8 cellular contexts compared by ENCODE assay signal in the genomic region with DNA sequence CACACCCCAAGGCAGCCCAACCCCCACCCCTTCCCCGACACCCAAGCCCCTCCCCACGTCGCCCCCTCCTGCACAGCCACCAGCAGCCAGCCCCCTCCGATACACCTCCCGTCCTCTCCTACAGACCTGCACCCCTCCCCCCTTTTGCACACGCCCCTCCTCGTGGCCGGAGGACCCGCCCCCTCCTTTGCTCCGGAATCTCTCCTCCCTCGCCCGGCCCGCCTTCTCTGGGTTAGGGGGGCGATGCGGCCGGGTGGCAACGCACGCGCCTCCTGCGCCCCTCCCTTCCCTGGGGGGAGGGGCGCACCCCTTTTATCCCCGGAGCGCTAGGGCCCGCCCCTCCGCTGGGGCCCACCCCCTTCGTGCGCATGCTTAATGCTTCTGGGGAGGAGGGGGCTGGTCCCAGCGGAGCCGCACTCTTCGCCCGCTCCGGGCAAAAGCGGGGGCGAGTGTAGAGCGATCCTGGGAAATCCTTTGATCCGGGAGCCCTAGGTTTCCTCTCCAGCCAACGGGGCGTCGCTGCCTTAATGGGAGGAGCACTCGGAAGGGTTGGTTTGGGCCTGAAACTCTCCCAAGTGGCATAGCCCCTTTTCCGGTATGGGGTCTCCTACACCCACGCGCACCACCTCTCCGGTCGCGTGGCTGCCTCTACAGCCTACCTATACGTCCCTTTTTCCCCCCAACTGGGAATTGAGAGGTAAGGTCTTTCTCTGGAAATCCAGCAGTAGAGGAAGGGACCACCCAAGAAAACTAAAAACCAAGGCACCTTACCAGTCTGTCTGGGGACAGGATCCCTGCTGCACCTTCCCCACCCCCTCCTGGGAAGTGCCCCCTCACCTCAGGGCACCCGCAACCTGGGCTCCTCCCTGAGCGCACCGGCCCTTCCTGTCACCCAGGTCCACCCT. TPM values are rescaled to one million over a fixed set of nuclear protein-coding genes. Genes with fewer than 3 reads are reported as not detected.
DNase-seq lines count a peak whose midpoint lies in the region; ATAC-seq, FAIRE-seq and TF ChIP-seq lines count a peak whose summit lies in the region.

No MANE protein-coding gene starts in this region.

- H3K27ac Mint-ChIP-seq in activated CD4-positive, alpha-beta T cell treated with anti-CD3 and anti-CD28 coated beads for 36 hours: no peak overlapping the region

- POLR2A ChIA-PET in HCT116 (lab: Charles Lee): interaction anchor here (1.4 kb wide), 1 partner anchor 14 kb away, joined by 3 read pairs; no protein-coding TSS in a partner anchor
- POLR2A ChIA-PET in activated CD4-positive, alpha-beta T cell treated with anti-CD3 and anti-CD28 coated beads for 36 hours (lab: Charles Lee): no interaction called here

- no peaks in the 10 kb centered on the region for H4K20me1 ChIP-seq in HCT116 (ENCODE audit: insufficient read depth)
- peaks cover 3% of the 10 kb centered on the region for H4K20me1 ChIP-seq in keratinocyte (ENCODE audit: control insufficient read depth, extremely low read depth, insufficient read depth, low read length)

- H3K9ac ChIP-seq in HCT116 (ENCODE audit: low read length) (peak overlapping the region; percentile 81), keratinocyte (ENCODE audit: control insufficient read depth, extremely low read depth, insufficient read depth, low read length) (peak overlapping the region; percentile 97)

- DNase-seq in C1 segment of cervical spinal cord (lab: John Stamatoyannopoulos, UW) (peak; percentile 30 to 88 (median 76)), HCT116 (ENCODE audit: low read depth, low spot score) (peak; percentile 72), NCI-H345 (lab: John Stamatoyannopoulos, UW) (peak; percentile 98), cerebellum (ENCODE audit: low spot score) (peak; percentile 88), keratinocyte (ENCODE audit: low read depth, low spot score) (peak; percentile 35)
- DNase-seq in activated CD4-positive, alpha-beta T cell treated with anti-CD3 and anti-CD28 coated beads for 36 hours: peak; percentile 90
- peak; percentile 65 for DNase-seq in stimulated activated CD4-positive, alpha-beta T cell treated with anti-CD3 and anti-CD28 coated beads, Interleukin-12 subunit alpha, Interleukin-12 subunit beta, amount 100 ng/mL, for 4 hours

- dilution Hi-C loops in keratinocyte (cut with MboI; ENCODE audit: extremely low pct_ligation_motif_present, low sequenced_read_pairs): loop anchor here (10.0 kb wide), 1 partner anchor 82 kb away; no protein-coding TSS in a partner anchor

- BruUV-seq in HCT116 (replicated peaks; lab: Mats Ljungman, UMichigan): TSS peak; percentile 53

- RAD21 ChIA-PET in HCT116 (lab: Charles Lee; ENCODE audit: low non-redundant PET in 1 of 2, low total read pairs in 2 of 2, uncharacterized antibody in 2 of 2, unreplicated experiment in 2 of 2): no interaction called here

- H3K4me3 Mint-ChIP-seq in activated CD4-positive, alpha-beta T cell treated with anti-CD3 and anti-CD28 coated beads for 36 hours: peak overlapping the region; percentile 73

- H3K27ac ChIP-seq in HCT116 (ENCODE audit: low read depth, low read length) (peak overlapping the region; percentile 99), keratinocyte (ENCODE audit: control insufficient read depth, insufficient read depth, low read length) (peak overlapping the region; percentile 60)

- no peak for TF ChIP-seq POLR2A in HCT116 (IDR thresholded peaks at IDR 0.05; ENCODE audit: borderline replicate concordance, extremely low read depth, insufficient read depth, insufficient read length)

- intact Hi-C loops in HCT116 (cut with micrococcal nuclease): no loop called here
- intact Hi-C loops in activated CD4-positive, alpha-beta T cell treated with anti-CD3 and anti-CD28 coated beads for 36 hours (cut with DNase I, micrococcal nuclease): loop anchor here (1.0 to 5.0 kb wide), 5 partner anchors 30 to 505 kb away; partner anchors contain the start of genes FAM110A (in 1 of the 2), RBCK1 (in 1 of the 2) and ZCCHC3 (in 1 of the 2)

- no peaks in the 10 kb centered on the region for H3K9me1 ChIP-seq in keratinocyte (ENCODE audit: control insufficient read depth, extremely low read depth, insufficient read depth, low read length)

- H3K4me1 ChIP-seq in HCT116 (ENCODE audit: control insufficient read depth in 1 of 2, insufficient read depth in 2 of 2, low read length in 2 of 2) (peaks cover 11 to 63% of the 10 kb centered on the region in 2 experiments; a peak in 3 of 4 replicates), keratinocyte (ENCODE audit: control insufficient read depth, extremely low read depth, insufficient read depth, low read length) (peaks cover 24% of the 10 kb centered on the region)

- H3K27me3 ChIP-seq in HCT116 (ENCODE audit: insufficient read depth, low read length): no peaks in the 10 kb centered on the region
- H3K27me3 ChIP-seq in keratinocyte (ENCODE audit: control insufficient read depth, extremely low read depth, insufficient read depth, low read length): no peaks in the 10 kb centered on the region

- peaks cover 20% of the 10 kb centered on the region for H3K4me1 Mint-ChIP-seq in activated CD4-positive, alpha-beta T cell treated with anti-CD3 and anti-CD28 coated beads for 36 hours

- H3K36me3 Mint-ChIP-seq in activated CD4-positive, alpha-beta T cell treated with anti-CD3 and anti-CD28 coated beads for 36 hours (ENCODE audit: low read depth): peaks cover 2% of the 10 kb centered on the region

- H3K27me3 Mint-ChIP-seq in activated CD4-positive, alpha-beta T cell treated with anti-CD3 and anti-CD28 coated beads for 36 hours: no peaks in the 10 kb centered on the region

- TF ChIP-seq CTCF in HCT116 (IDR thresholded peaks at IDR 0.05 in 2 of 3, conservative IDR thresholded peaks at IDR 0.05 in 1 of 3; ENCODE audit: borderline replicate concordance in 1 of 3, insufficient read depth in 1 of 3, low read depth in 2 of 3, low read length in 2 of 3) (no peak), keratinocyte (optimal IDR thresholded peaks at IDR 0.05 in 1 of 3, IDR thresholded peaks at IDR 0.05 in 1 of 3, conservative IDR thresholded peaks at IDR 0.05 in 1 of 3; ENCODE audit: extremely low read depth in 1 of 3, insufficient read depth in 2 of 3, low read length in 3 of 3) (no peak)

- H3K9me2 ChIP-seq in HCT116 (ENCODE audit: insufficient read depth): no peaks in the 10 kb centered on the region

- H3K4me2 ChIP-seq in HCT116 (ENCODE audit: low read length) (peak overlapping the region; percentile 90), keratinocyte (ENCODE audit: control insufficient read depth, extremely low read depth, insufficient read depth, low read depth, low read length) (peak overlapping the region; percentile 89)

- peaks cover 34% of the 10 kb centered on the region for H3K79me2 ChIP-seq in HCT116 (ENCODE audit: insufficient read depth, low read length)
- no peaks in the 10 kb centered on the region for H3K79me2 ChIP-seq in keratinocyte (ENCODE audit: control insufficient read depth, insufficient read depth, low read length)

- peak overlapping the region; percentile 81 to 87 for H3K4me3 ChIP-seq in HCT116 (replicated peaks in 1 of 2; ENCODE audit: low read depth in 1 of 2, low read length in 2 of 2)
- H3K4me3 ChIP-seq in keratinocyte (ENCODE audit: control insufficient read depth in 2 of 3, extremely low read depth in 1 of 3, insufficient read depth in 2 of 3, low read depth in 1 of 3, low read length in 3 of 3): peak overlapping the region; percentile 53 to 73 (median 73)

- H3K36me3 ChIP-seq in HCT116 (ENCODE audit: control insufficient read depth in 1 of 2, insufficient read depth in 2 of 2, low read length in 2 of 2) (0 out of 4 replicates have a peak, but pooled peaks cover 0 to 3% of the 10 kb centered on the region in 2 experiments), keratinocyte (ENCODE audit: control insufficient read depth in 2 of 2, extremely low read depth in 1 of 2, insufficient read depth in 2 of 2, low read length in 2 of 2) (peaks cover 0 to 2% of the 10 kb centered on the region in 2 experiments)

- CTCF ChIA-PET in HCT116 (lab: Charles Lee): no interaction called here
- CTCF ChIA-PET in activated CD4-positive, alpha-beta T cell treated with anti-CD3 and anti-CD28 coated beads for 36 hours (lab: Charles Lee): interaction anchor here (5.1 kb wide), 1 partner anchor 26 kb away, joined by 40 read pairs; no protein-coding TSS in a partner anchor

- TF ChIP-seq RAD21 in HCT116 (IDR thresholded peaks at IDR 0.05; ENCODE audit: low read depth): no peak

- peak; percentile 26 for ATAC-seq in HCT116
- peak; percentile 32 for ATAC-seq in activated CD4-positive, alpha-beta T cell treated with anti-CD3 and anti-CD28 coated beads for 36 hours
- ATAC-seq in GM21576 (IDR thresholded peaks at IDR 0.05; ENCODE audit: unreplicated experiment): no peak

- no peaks in the 10 kb centered on the region for H3K9me3 Mint-ChIP-seq in activated CD4-positive, alpha-beta T cell treated with anti-CD3 and anti-CD28 coated beads for 36 hours (ENCODE audit: low read depth)

- H3K9me3 ChIP-seq in HCT116 (ENCODE audit: control insufficient read depth in 1 of 2, insufficient read depth in 1 of 2, low read depth in 1 of 2, low read length in 2 of 2) (no peaks in the 10 kb centered on the region), keratinocyte (ENCODE audit: control insufficient read depth, low read depth, low read length) (no peaks in the 10 kb centered on the region)

- H2AFZ ChIP-seq in HCT116 (ENCODE audit: low read depth, low read length, poor library complexity, severe bottlenecking): no peak overlapping the region
- no peak overlapping the region for H2AFZ ChIP-seq in keratinocyte (ENCODE audit: control insufficient read depth, low read length)

- no peak for FAIRE-seq in keratinocyte (lab: Jason Lieb, UNC)

RNA-seq across cellular contexts. Expression of gene SOX12, which starts 1.9 kb away (rescaled TPM):
- total RNA-seq in HCT116 (2021; ENCODE audit: unreplicated experiment) (40.4 TPM), cerebellum (8.5 TPM)
- polyA plus RNA-seq in HCT116 (2012): 21.0 and 24.0 TPM in 2 replicates
- 1 to 10 TPM; 8.1 to 8.5 TPM for total RNA-seq in activated CD4-positive, alpha-beta T cell treated with anti-CD3 and anti-CD28 coated beads for 36 hours
- polyA plus RNA-seq in keratinocyte: 1.4 to 3.5 TPM (median 1.9 TPM) in 3 replicates
- polyA plus RNA-seq in keratinocyte (2011; ENCODE audit: low read depth): 0.54 TPM
- polyA plus RNA-seq in keratinocyte (2011; cell fraction: cytosol; rRNA removed): 1.7 and 3.5 TPM in 2 replicates
- 5.4 and 7.0 TPM in 2 replicates for polyA plus RNA-seq in keratinocyte (2011; cell fraction: nucleus; rRNA removed)
- polyA plus RNA-seq in keratinocyte (2012; ENCODE audit: low replicate concordance): 3.0 and 8.8 TPM in 2 replicates
- 1.2 to 4.6 TPM (median 1.3 TPM) in 3 replicates for polyA minus RNA-seq in keratinocyte
- polyA minus RNA-seq in keratinocyte (2011; cell fraction: cytosol; rRNA and poly(A)+ RNA removed): 4.6 TPM
- 1.7 and 2.2 TPM in 2 replicates for polyA minus RNA-seq in keratinocyte (2011; cell fraction: nucleus; rRNA and poly(A)+ RNA removed)

RNA-seq across cellular contexts. Expression of gene NRSN2, which starts 19.6 kb away (rescaled TPM):
- total RNA-seq in HCT116 (2021; ENCODE audit: unreplicated experiment): 1.9 TPM
- polyA plus RNA-seq in HCT116 (2012): 2.0 and 2.5 TPM in 2 replicates
- 1 to 10 TPM; 5.2 to 7.5 TPM for total RNA-seq in activated CD4-positive, alpha-beta T cell treated with anti-CD3 and anti-CD28 coated beads for 36 hours
- 21.0 TPM for total RNA-seq in cerebellum
- 10.4 to 29.0 TPM (median 14.0 TPM) in 3 replicates for polyA plus RNA-seq in keratinocyte
- polyA plus RNA-seq in keratinocyte (2011; ENCODE audit: low read depth): 2.3 TPM
- 12.5 and 32.8 TPM in 2 replicates for polyA plus RNA-seq in keratinocyte (2011; cell fraction: cytosol; rRNA removed)
- 15.1 and 26.5 TPM in 2 replicates for polyA plus RNA-seq in keratinocyte (2011; cell fraction: nucleus; rRNA removed)
- 10.6 and 21.1 TPM in 2 replicates for polyA plus RNA-seq in keratinocyte (2012; ENCODE audit: low replicate concordance)
- polyA minus RNA-seq in keratinocyte: 8.4 to 20.7 TPM (median 11.2 TPM) in 3 replicates
- 18.6 TPM for polyA minus RNA-seq in keratinocyte (2011; cell fraction: cytosol; rRNA and poly(A)+ RNA removed)
- polyA minus RNA-seq in keratinocyte (2011; cell fraction: nucleus; rRNA and poly(A)+ RNA removed): 9.5 and 10.2 TPM in 2 replicates

RNA-seq across cellular contexts. Expression of gene ZCCHC3, which starts 29.9 kb away (rescaled TPM):
- total RNA-seq in HCT116 (2021; ENCODE audit: unreplicated experiment): 19.3 TPM
- 12.2 and 13.8 TPM in 2 replicates for polyA plus RNA-seq in HCT116 (2012)
- 10 to 100 TPM; 15.6 to 16.4 TPM for total RNA-seq in activated CD4-positive, alpha-beta T cell treated with anti-CD3 and anti-CD28 coated beads for 36 hours
- total RNA-seq in cerebellum: 13.5 TPM
- 4.9 to 6.8 TPM (median 5.7 TPM) in 3 replicates for polyA plus RNA-seq in keratinocyte
- 1.8 TPM for polyA plus RNA-seq in keratinocyte (2011; ENCODE audit: low read depth)
- polyA plus RNA-seq in keratinocyte (2011; cell fraction: cytosol; rRNA removed): 3.5 and 4.4 TPM in 2 replicates
- 6.5 and 6.8 TPM in 2 replicates for polyA plus RNA-seq in keratinocyte (2011; cell fraction: nucleus; rRNA removed)
- polyA plus RNA-seq in keratinocyte (2012; ENCODE audit: low replicate concordance): 3.7 and 5.9 TPM in 2 replicates
- polyA minus RNA-seq in keratinocyte: 3.6 to 5.8 TPM (median 3.7 TPM) in 3 replicates
- 8.1 TPM for polyA minus RNA-seq in keratinocyte (2011; cell fraction: cytosol; rRNA and poly(A)+ RNA removed)
- 3.7 and 4.0 TPM in 2 replicates for polyA minus RNA-seq in keratinocyte (2011; cell fraction: nucleus; rRNA and poly(A)+ RNA removed)

RNA-seq across cellular contexts. Expression of gene C20orf96, which starts 36.7 kb away (rescaled TPM):
- total RNA-seq in HCT116 (2021; ENCODE audit: unreplicated experiment): 22.1 TPM
- 16.9 and 18.7 TPM in 2 replicates for polyA plus RNA-seq in HCT116 (2012)
- total RNA-seq in activated CD4-positive, alpha-beta T cell treated with anti-CD3 and anti-CD28 coated beads for 36 hours: 1 to 10 TPM; 7.0 to 8.1 TPM
- 6.3 TPM for total RNA-seq in cerebellum
- 3.5 to 4.7 TPM (median 3.6 TPM) in 3 replicates for polyA plus RNA-seq in keratinocyte
- polyA plus RNA-seq in keratinocyte (2011; ENCODE audit: low read depth): 1.1 TPM
- 2.5 and 2.6 TPM in 2 replicates for polyA plus RNA-seq in keratinocyte (2011; cell fraction: cytosol; rRNA removed)
- polyA plus RNA-seq in keratinocyte (2011; cell fraction: nucleus; rRNA removed): 5.8 and 6.0 TPM in 2 replicates
- polyA plus RNA-seq in keratinocyte (2012; ENCODE audit: low replicate concordance): 1.8 and 2.2 TPM in 2 replicates
- polyA minus RNA-seq in keratinocyte: 0.89 to 2.6 TPM (median 0.96 TPM) in 3 replicates
- polyA minus RNA-seq in keratinocyte (2011; cell fraction: cytosol; rRNA and poly(A)+ RNA removed): 2.1 TPM
- 1.3 and 1.7 TPM in 2 replicates for polyA minus RNA-seq in keratinocyte (2011; cell fraction: nucleus; rRNA and poly(A)+ RNA removed)

RNA-seq across cellular contexts. Expression of gene TRIB3, which starts 53.3 kb away (rescaled TPM):
- total RNA-seq in HCT116 (2021; ENCODE audit: unreplicated experiment): 113 TPM
- polyA plus RNA-seq in HCT116 (2012): 184 and 189 TPM in 2 replicates
- total RNA-seq in activated CD4-positive, alpha-beta T cell treated with anti-CD3 and anti-CD28 coated beads for 36 hours: 10 to 100 TPM; 60.9 to 63.0 TPM
- total RNA-seq in cerebellum: 7.1 TPM
- polyA plus RNA-seq in keratinocyte: 52.6 to 68.4 TPM (median 57.6 TPM) in 3 replicates
- polyA plus RNA-seq in keratinocyte (2011; ENCODE audit: low read depth): 13.0 TPM
- 55.6 and 70.2 TPM in 2 replicates for polyA plus RNA-seq in keratinocyte (2011; cell fraction: cytosol; rRNA removed)
- polyA plus RNA-seq in keratinocyte (2011; cell fraction: nucleus; rRNA removed): 36.6 and 44.0 TPM in 2 replicates
- 56.1 and 108 TPM in 2 replicates for polyA plus RNA-seq in keratinocyte (2012; ENCODE audit: low replicate concordance)
- polyA minus RNA-seq in keratinocyte: 52.9 to 56.4 TPM (median 53.6 TPM) in 3 replicates
- polyA minus RNA-seq in keratinocyte (2011; cell fraction: cytosol; rRNA and poly(A)+ RNA removed): 103 TPM
- polyA minus RNA-seq in keratinocyte (2011; cell fraction: nucleus; rRNA and poly(A)+ RNA removed): 29.4 and 35.6 TPM in 2 replicates

Comparison
In these comparisons a context has a peak if more than half of its experiments do, and no peak if none do; other contexts are left out.
1. DNase-seq: peak in every context shown above with its lines; median percentile 98 in NCI-H345; 90 in activated CD4-positive, alpha-beta T cell treated with anti-CD3 and anti-CD28 coated beads for 36 hours; 88 in cerebellum; 76 in C1 segment of cervical spinal cord; 72 in HCT116; 65 in stimulated activated CD4-positive, alpha-beta T cell treated with anti-CD3 and anti-CD28 coated beads, Interleukin-12 subunit alpha, Interleukin-12 subunit beta, amount 100 ng/mL, for 4 hours; 35 in keratinocyte.